9 cellular contexts compared by ENCODE assay signal in the genomic region with DNA sequence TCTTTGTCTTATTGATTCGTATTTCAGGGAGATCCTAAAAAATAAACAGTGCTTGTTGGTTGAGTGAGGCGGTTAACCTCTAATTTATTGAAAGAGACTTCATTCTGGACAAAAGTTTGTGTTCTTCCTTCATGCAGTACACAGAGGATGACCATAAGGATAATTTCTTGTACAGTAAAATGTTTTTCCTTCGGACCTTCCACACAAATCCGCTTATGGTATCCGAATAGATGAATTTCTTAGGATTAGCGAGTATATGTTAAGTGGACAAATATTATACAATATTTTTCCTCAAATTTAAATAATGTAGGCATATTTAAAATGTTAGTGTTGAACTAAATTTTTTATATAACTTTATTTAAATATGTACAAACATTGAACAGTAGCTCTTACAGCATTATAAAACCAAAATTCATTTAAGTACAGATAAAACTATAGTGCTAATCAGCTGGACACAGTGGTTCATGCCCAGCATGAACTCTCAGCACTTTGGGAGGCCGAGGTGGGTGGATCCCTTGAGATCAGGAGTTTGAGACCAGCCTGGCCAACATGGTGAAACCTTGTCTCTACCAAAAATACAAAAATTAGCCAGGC.
DNase-seq lines count a peak whose midpoint lies in the region; FAIRE-seq and TF ChIP-seq lines count a peak whose summit lies in the region.
"Had no signal": no experiment of that assay in that cellular context is flagged by ENCODE, and none has a peak within 500 bp of the region (broad histone marks: within the 10 kb centered on the region; RNA-seq: fewer than 3 reads in every experiment).

No MANE protein-coding gene starts in this region.

- TF ChIP-seq CTCF in keratinocyte (optimal IDR thresholded peaks at IDR 0.05 in 1 of 3, IDR thresholded peaks at IDR 0.05 in 1 of 3, conservative IDR thresholded peaks at IDR 0.05 in 1 of 3; ENCODE audit: extremely low read depth in 1 of 3, insufficient read depth in 2 of 3, low read length in 3 of 3) = no peak
- no peak for TF ChIP-seq CTCF in stomach (IDR thresholded peaks at IDR 0.05)

- H2AFZ ChIP-seq in keratinocyte (ENCODE audit: control insufficient read depth, low read length) = no peak overlapping the region

- peaks cover 0 to 7% of the 10 kb centered on the region in 2 experiments for H3K36me3 ChIP-seq in keratinocyte (ENCODE audit: control insufficient read depth in 2 of 2, extremely low read depth in 1 of 2, insufficient read depth in 2 of 2, low read length in 2 of 2)
- peaks cover 3 to 19% (median 13%) of the 10 kb centered on the region in 4 donors for H3K36me3 ChIP-seq in stomach

- H3K79me2 ChIP-seq in keratinocyte (ENCODE audit: control insufficient read depth, insufficient read depth, low read length) = no peaks in the 10 kb centered on the region

- DNase-seq in DMS153 treated with DMSO at 0.1 percent for 48 hours (lab: John Stamatoyannopoulos, UW; ENCODE audit: unreplicated experiment) = peak; percentile 59
- no peak for DNase-seq in DMS153 (lab: John Stamatoyannopoulos, UW)
- no peak for DNase-seq in activated CD4-positive, alpha-beta memory T cell treated with anti-CD3 and anti-CD28 coated beads, Interleukin-2, amount 10 ng/mL, durations not matched to agents 7 days and 5 days
- DNase-seq in keratinocyte (ENCODE audit: low read depth, low spot score) = no peak
- no peak for DNase-seq in stomach
- DNase-seq in amniotic stem cell (lab: John Stamatoyannopoulos, UW) = no peak
- DNase-seq in NCI-H524 (lab: John Stamatoyannopoulos, UW) = no peak
- DNase-seq in SKM-1 (lab: John Stamatoyannopoulos, UW; ENCODE audit: unreplicated experiment) = no peak

- H3K4me3 ChIP-seq in keratinocyte (ENCODE audit: control insufficient read depth in 2 of 3, extremely low read depth in 1 of 3, insufficient read depth in 2 of 3, low read depth in 1 of 3, low read length in 3 of 3) = peak overlapping the region in 2 of 3 experiments; percentile 26 to 43
- peak overlapping the region; percentile 29 to 34 (median 32) for H3K4me3 ChIP-seq in stomach

- H3K9me3 Mint-ChIP-seq in activated CD4-positive, alpha-beta memory T cell treated with anti-CD3 and anti-CD28 coated beads, Interleukin-2, amount 10 ng/mL, durations not matched to agents 7 days and 5 days = peaks cover 6% of the 10 kb centered on the region

- H3K9me1 ChIP-seq in keratinocyte (ENCODE audit: control insufficient read depth, extremely low read depth, insufficient read depth, low read length) = no peaks in the 10 kb centered on the region

- intact Hi-C loops in stomach (cut with DNase I; ENCODE audit: low total_unique reads) = loop anchor here (10.0 kb wide), 2 partner anchors 634 to 884 kb away; partner anchors contain the start of gene TRIB2

- no peak for TF ChIP-seq EP300 in stomach (IDR thresholded peaks at IDR 0.05)

- peak overlapping the region; percentile 66 for H3K4me2 ChIP-seq in keratinocyte (ENCODE audit: control insufficient read depth, extremely low read depth, insufficient read depth, low read depth, low read length)

- CTCF ChIA-PET in activated CD4-positive, alpha-beta memory T cell treated with anti-CD3 and anti-CD28 coated beads, Interleukin-2, amount 10 ng/mL, durations not matched to agents 7 days and 5 days (lab: Charles Lee) = interaction anchor here (3.0 kb wide), 1 partner anchor 886 kb away, joined by 18 read pairs; the partner anchor contains the start of gene TRIB2

- POLR2A ChIA-PET in activated CD4-positive, alpha-beta memory T cell treated with anti-CD3 and anti-CD28 coated beads, Interleukin-2, amount 10 ng/mL, durations not matched to agents 7 days and 5 days (lab: Charles Lee) = interaction anchor here (1.4 to 1.9 kb wide), 2 partner anchors 886 to 1118 kb away, joined by 3 to 7 read pairs; partner anchors contain the start of gene TRIB2

- H3K36me3 Mint-ChIP-seq in activated CD4-positive, alpha-beta memory T cell treated with anti-CD3 and anti-CD28 coated beads, Interleukin-2, amount 10 ng/mL, durations not matched to agents 7 days and 5 days (ENCODE audit: low read depth) = peaks cover 23% of the 10 kb centered on the region

- H3K9me3 ChIP-seq in keratinocyte (ENCODE audit: control insufficient read depth, low read depth, low read length) (no peaks in the 10 kb centered on the region), stomach (peaks cover 0 to 12% (median 5%) of the 10 kb centered on the region in 4 donors)

- dilution Hi-C loops in keratinocyte (cut with MboI; ENCODE audit: extremely low pct_ligation_motif_present, low sequenced_read_pairs) = no loop called here

- 40 to 50% (median 43%) methylated on average over 7 of the region's 7 CpGs for WGBS in stomach, 5 donors

- H3K27ac ChIP-seq in keratinocyte (ENCODE audit: control insufficient read depth, insufficient read depth, low read length) (peak overlapping the region; percentile 37), stomach (peak overlapping the region in 4 of 5 donors; percentile 72 to 87 (median 82))
- H3K27ac ChIP-seq: 22Rv1 had no signal

- H3K4me1 ChIP-seq in keratinocyte (ENCODE audit: control insufficient read depth, extremely low read depth, insufficient read depth, low read length) (peaks cover 20% of the 10 kb centered on the region), stomach (peaks cover 21 to 29% (median 26%) of the 10 kb centered on the region in 4 donors)

- peaks cover 55% of the 10 kb centered on the region for H3K27me3 Mint-ChIP-seq in activated CD4-positive, alpha-beta memory T cell treated with anti-CD3 and anti-CD28 coated beads, Interleukin-2, amount 10 ng/mL, durations not matched to agents 7 days and 5 days

- peak overlapping the region; percentile 52 for H3K4me3 Mint-ChIP-seq in activated CD4-positive, alpha-beta memory T cell treated with anti-CD3 and anti-CD28 coated beads, Interleukin-2, amount 10 ng/mL, durations not matched to agents 7 days and 5 days

- peak overlapping the region; percentile 5 for H3K9ac ChIP-seq in keratinocyte (ENCODE audit: control insufficient read depth, extremely low read depth, insufficient read depth, low read length)

- peaks cover 29% of the 10 kb centered on the region for H3K4me1 Mint-ChIP-seq in activated CD4-positive, alpha-beta memory T cell treated with anti-CD3 and anti-CD28 coated beads, Interleukin-2, amount 10 ng/mL, durations not matched to agents 7 days and 5 days

- TF ChIP-seq POLR2A in stomach (IDR thresholded peaks at IDR 0.05) = no peak

- no peaks in the 10 kb centered on the region for H4K20me1 ChIP-seq in keratinocyte (ENCODE audit: control insufficient read depth, extremely low read depth, insufficient read depth, low read length)

- no peak overlapping the region for H3K27ac Mint-ChIP-seq in activated CD4-positive, alpha-beta memory T cell treated with anti-CD3 and anti-CD28 coated beads, Interleukin-2, amount 10 ng/mL, durations not matched to agents 7 days and 5 days

- H3K27me3 ChIP-seq in keratinocyte (ENCODE audit: control insufficient read depth, extremely low read depth, insufficient read depth, low read length) (no peaks in the 10 kb centered on the region), stomach (no peaks in the 10 kb centered on the region)

- FAIRE-seq in keratinocyte (lab: Jason Lieb, UNC) = no peak
